ENCODE assay signal across 14 cellular contexts in genomic region chr22:20884454-20884853, GRCh38.
"Had no signal": no experiment of that assay in that cellular context is flagged by ENCODE, and none has a peak within 500 bp of the region (broad histone marks: within the 10 kb centered on the region; RNA-seq: fewer than 3 reads in every experiment).

No MANE protein-coding gene starts in this region.

- H3K4me1 Mint-ChIP-seq: activated CD4-positive, alpha-beta T cell treated with anti-CD3 and anti-CD28 coated beads, Interleukin-2, amount 10 ng/mL, durations not matched to agents 24 days and 14 days; activated naive CD4-positive, alpha-beta T cell treated with anti-CD3 and anti-CD28 coated beads, Interleukin-2, amount 10 ng/mL, durations not matched to agents 7 days and 5 days; stimulated activated memory B cell treated with anti-CD40 and anti-IgM and Interleukin-4, amounts not matched to agents 10 μg/mL and 1 μg/mL and 100 μg/mL, for 72 hours had no signal

- ATAC-seq: activated CD8-positive, alpha-beta T cell treated with anti-CD3 and anti-CD28 coated beads for 36 hours; stimulated activated memory B cell treated with anti-CD40 and anti-IgM and Interleukin-4, amounts not matched to agents 10 μg/mL and 1 μg/mL and 100 μg/mL, for 72 hours had no signal

- H3K27me3 Mint-ChIP-seq: activated CD4-positive, alpha-beta T cell treated with anti-CD3 and anti-CD28 coated beads, Interleukin-2, amount 10 ng/mL, durations not matched to agents 24 days and 14 days; activated CD8-positive, alpha-beta T cell treated with anti-CD3 and anti-CD28 coated beads for 36 hours; activated naive CD4-positive, alpha-beta T cell treated with anti-CD3 and anti-CD28 coated beads, Interleukin-2, amount 10 ng/mL, durations not matched to agents 7 days and 5 days; stimulated activated memory B cell treated with anti-CD40 and anti-IgM and Interleukin-4, amounts not matched to agents 10 μg/mL and 1 μg/mL and 100 μg/mL, for 72 hours had no signal

- H3K27ac Mint-ChIP-seq: activated CD4-positive, alpha-beta T cell treated with anti-CD3 and anti-CD28 coated beads, Interleukin-2, amount 10 ng/mL, durations not matched to agents 24 days and 14 days; activated CD8-positive, alpha-beta T cell treated with anti-CD3 and anti-CD28 coated beads for 36 hours; stimulated activated memory B cell treated with anti-CD40 and anti-IgM and Interleukin-4, amounts not matched to agents 10 μg/mL and 1 μg/mL and 100 μg/mL, for 72 hours had no signal

- DNase-seq: activated CD4-positive, alpha-beta T cell treated with anti-CD3 and anti-CD28 coated beads, Interleukin-2, amount 10 ng/mL, durations not matched to agents 24 days and 14 days; activated CD4-positive, CD25-positive, alpha-beta regulatory T cell; activated CD8-positive, alpha-beta T cell treated with anti-CD3 and anti-CD28 coated beads for 36 hours; activated effector memory CD4-positive, alpha-beta T cell treated with Interleukin-2 at 50 U/mL for 16 hours; activated naive CD4-positive, alpha-beta T cell treated with anti-CD3 and anti-CD28 coated beads, Interleukin-2, amount 10 ng/mL, durations not matched to agents 7 days and 5 days; activated T-cell treated with anti-CD3 and anti-CD28 coated beads, Interleukin-2, amount 50 U/mL, for 1 hour; adrenal gland; cerebellar nuclear complex; effector CD4-positive, alpha-beta T cell; natural killer cell; pancreas; sigmoid colon; stimulated activated CD4-positive, alpha-beta T cell treated with anti-CD3 and anti-CD28 coated beads, Interleukin-4, amount 100 ng/mL, for 24 hours had no signal

- H3K4me3 Mint-ChIP-seq: activated CD4-positive, alpha-beta T cell treated with anti-CD3 and anti-CD28 coated beads, Interleukin-2, amount 10 ng/mL, durations not matched to agents 24 days and 14 days; activated CD8-positive, alpha-beta T cell treated with anti-CD3 and anti-CD28 coated beads for 36 hours; activated naive CD4-positive, alpha-beta T cell treated with anti-CD3 and anti-CD28 coated beads, Interleukin-2, amount 10 ng/mL, durations not matched to agents 7 days and 5 days; natural killer cell; stimulated activated memory B cell treated with anti-CD40 and anti-IgM and Interleukin-4, amounts not matched to agents 10 μg/mL and 1 μg/mL and 100 μg/mL, for 72 hours had no signal

- H3K9me3 Mint-ChIP-seq: activated CD4-positive, alpha-beta T cell treated with anti-CD3 and anti-CD28 coated beads, Interleukin-2, amount 10 ng/mL, durations not matched to agents 24 days and 14 days; activated CD8-positive, alpha-beta T cell treated with anti-CD3 and anti-CD28 coated beads for 36 hours; activated naive CD4-positive, alpha-beta T cell treated with anti-CD3 and anti-CD28 coated beads, Interleukin-2, amount 10 ng/mL, durations not matched to agents 7 days and 5 days; natural killer cell; stimulated activated memory B cell treated with anti-CD40 and anti-IgM and Interleukin-4, amounts not matched to agents 10 μg/mL and 1 μg/mL and 100 μg/mL, for 72 hours had no signal
